Comparison of ENCODE assay signal across 1 cellular context in genomic region chr2:134918518-134919359, GRCh38.
TF ChIP-seq lines count a peak whose summit lies in the region.

Gene CCNT2, plus strand, starts transcription at chr2:134918822. Its CDS starts 33 bp downstream, at chr2:134918855.

TF ChIP-seq in HepG2, 621 proteins besides CTCF, POLR2A, EP300 and RAD21 (continued from another document and continues in another):
- TF ChIP-seq HNF1B (CRISPR knock-in tag; IDR thresholded peaks at IDR 0.05): peak; percentile 99
- peak; percentile 49; the same call in 1 of the 2 replicates for TF ChIP-seq NFE2L1 (CRISPR knock-in tag; IDR thresholded peaks at IDR 0.05; ENCODE audit: borderline replicate concordance)
- TF ChIP-seq ZBTB7B (CRISPR knock-in tag; IDR thresholded peaks at IDR 0.05): peak; percentile 72; the same call in 1 of the 2 replicates
- TF ChIP-seq TEAD3 (CRISPR knock-in tag; optimal IDR thresholded peaks at IDR 0.05; ENCODE audit: borderline replicate concordance): peak; percentile 46
- TF ChIP-seq MEF2D (CRISPR knock-in tag; IDR thresholded peaks at IDR 0.05): peak; percentile 76
- TF ChIP-seq TFDP2 (CRISPR knock-in tag; IDR thresholded peaks at IDR 0.05): peak; percentile 90
- TF ChIP-seq ZNF792 (CRISPR knock-in tag; IDR thresholded peaks at IDR 0.05): peak; percentile 68
- TF ChIP-seq ZNF788 (CRISPR knock-in tag; IDR thresholded peaks at IDR 0.05; ENCODE audit: borderline replicate concordance): peak; percentile 95
- no peak for TF ChIP-seq HOXA7 (CRISPR knock-in tag; IDR thresholded peaks at IDR 0.05)
- TF ChIP-seq NR1H2 (CRISPR knock-in tag; IDR thresholded peaks at IDR 0.05; ENCODE audit: borderline replicate concordance, low read depth): no peak
- peak; percentile 98 for TF ChIP-seq ZSCAN25 (CRISPR knock-in tag; IDR thresholded peaks at IDR 0.05)
- TF ChIP-seq ZNF816 (CRISPR knock-in tag; IDR thresholded peaks at IDR 0.05; ENCODE audit: borderline replicate concordance): peak; percentile 96
- TF ChIP-seq ZBTB7A (CRISPR knock-in tag; IDR thresholded peaks at IDR 0.05): no peak
- 0 out of 2 replicates have a peak, but pooled peaks have one; percentile 40 for TF ChIP-seq RFXANK (CRISPR knock-in tag; IDR thresholded peaks at IDR 0.05)
- peak; percentile 75 for TF ChIP-seq ZFP91 (CRISPR knock-in tag; IDR thresholded peaks at IDR 0.05; ENCODE audit: borderline replicate concordance)
- TF ChIP-seq REL (CRISPR knock-in tag; conservative IDR thresholded peaks at IDR 0.05): peak; percentile 84
- TF ChIP-seq KLF13 (CRISPR knock-in tag; IDR thresholded peaks at IDR 0.05): peak; percentile 80
- no peak for TF ChIP-seq EZH2 (conservative IDR thresholded peaks at IDR 0.05; ENCODE audit: low read depth, low read length)
- no peak; the same call in 1 of the 2 replicates for TF ChIP-seq ZNF362 (CRISPR knock-in tag; IDR thresholded peaks at IDR 0.05; ENCODE audit: borderline replicate concordance)
- peak; percentile 76; the same call in 1 of the 2 replicates for TF ChIP-seq SMAD9 (CRISPR knock-in tag; IDR thresholded peaks at IDR 0.05)
- peak; percentile 90 for TF ChIP-seq ZNF607 (CRISPR knock-in tag; IDR thresholded peaks at IDR 0.05; ENCODE audit: borderline replicate concordance)
- peak; percentile 78; the same call in 1 of the 2 replicates for TF ChIP-seq NFAT5 (CRISPR knock-in tag; IDR thresholded peaks at IDR 0.05)
- peak; percentile 55; the same call in 1 of the 2 replicates for TF ChIP-seq IRX3 (CRISPR knock-in tag; IDR thresholded peaks at IDR 0.05; ENCODE audit: borderline replicate concordance, low read depth)
- TF ChIP-seq DPF2 (CRISPR knock-in tag; IDR thresholded peaks at IDR 0.05; ENCODE audit: borderline replicate concordance, low read depth): no peak
- TF ChIP-seq CBX5 (CRISPR knock-in tag; IDR thresholded peaks at IDR 0.05; ENCODE audit: borderline replicate concordance): peak; percentile 29; the same call in 1 of the 2 replicates
- TF ChIP-seq NR2F1 (CRISPR knock-in tag; IDR thresholded peaks at IDR 0.05): peak; percentile 69 to 95; a peak in 3 of 4 replicates
- 0 out of 2 replicates have a peak, but pooled peaks have one; percentile 82 for TF ChIP-seq ZNF570 (CRISPR knock-in tag; IDR thresholded peaks at IDR 0.05; ENCODE audit: borderline replicate concordance)
- no peak for TF ChIP-seq SOX6 (IDR thresholded peaks at IDR 0.05)
- TF ChIP-seq SOX6 (CRISPR knock-in tag; IDR thresholded peaks at IDR 0.05): peak; percentile 54
- peak; percentile 63; the same call in 1 of the 2 replicates for TF ChIP-seq ZBTB38 (CRISPR knock-in tag; IDR thresholded peaks at IDR 0.05)
- peak; percentile 76 for TF ChIP-seq HCFC1 (IDR thresholded peaks at IDR 0.05; ENCODE audit: low read depth, low read length)
- peak; percentile 67; the same call in 1 of the 2 replicates for TF ChIP-seq ISX (CRISPR knock-in tag; conservative IDR thresholded peaks at IDR 0.05)
- peak; percentile 20; the same call in 1 of the 2 replicates for TF ChIP-seq FOXO1 (CRISPR knock-in tag; IDR thresholded peaks at IDR 0.05)
- 0 out of 2 replicates have a peak, but pooled peaks have one; percentile 51 for TF ChIP-seq ZNF343 (CRISPR knock-in tag; IDR thresholded peaks at IDR 0.05)
- peak; percentile 98 for TF ChIP-seq TBX2 (CRISPR knock-in tag; IDR thresholded peaks at IDR 0.05; ENCODE audit: borderline replicate concordance)
- TF ChIP-seq HNF1A (IDR thresholded peaks at IDR 0.05; ENCODE audit: low read depth): no peak
- TF ChIP-seq HNF1A (CRISPR knock-in tag; IDR thresholded peaks at IDR 0.05; ENCODE audit: borderline replicate concordance): peak; percentile 27; the same call in 1 of the 2 replicates
- no peak; the same call in none of the 2 replicates for TF ChIP-seq ZNF430 (CRISPR knock-in tag; IDR thresholded peaks at IDR 0.05)
- TF ChIP-seq HES4 (CRISPR knock-in tag; IDR thresholded peaks at IDR 0.05; ENCODE audit: borderline replicate concordance): peak; percentile 66; the same call in 1 of the 2 replicates
- peak; percentile 76 for TF ChIP-seq ZNF772 (CRISPR knock-in tag; IDR thresholded peaks at IDR 0.05)
- no peak for TF ChIP-seq NFIB (CRISPR knock-in tag; IDR thresholded peaks at IDR 0.05; ENCODE audit: borderline replicate concordance)
- peak; percentile 95 for TF ChIP-seq MXD1 (CRISPR knock-in tag; IDR thresholded peaks at IDR 0.05)
- TF ChIP-seq SP4 (CRISPR knock-in tag; IDR thresholded peaks at IDR 0.05): peak; percentile 88; the same call in 1 of the 2 replicates
- TF ChIP-seq SP5 (CRISPR knock-in tag; IDR thresholded peaks at IDR 0.05; ENCODE audit: borderline replicate concordance, low read depth): peak; percentile 87
- TF ChIP-seq ZNF121 (CRISPR knock-in tag; IDR thresholded peaks at IDR 0.05): peak; percentile 28; the same call in 1 of the 2 replicates
- TF ChIP-seq RAD51 (IDR thresholded peaks at IDR 0.05; ENCODE audit: borderline replicate concordance): no peak; the same call in 1 of the 2 replicates
- peak; percentile 93 for TF ChIP-seq ZFX (CRISPR knock-in tag; IDR thresholded peaks at IDR 0.05; ENCODE audit: low read depth)
- peak; percentile 77; the same call in 1 of the 2 replicates for TF ChIP-seq NKX3-1 (CRISPR knock-in tag; IDR thresholded peaks at IDR 0.05)
- TF ChIP-seq ELK4 (CRISPR knock-in tag; IDR thresholded peaks at IDR 0.05; ENCODE audit: borderline replicate concordance): 0 out of 2 replicates have a peak, but pooled peaks have one; percentile 10
- TF ChIP-seq GATA4 (IDR thresholded peaks at IDR 0.05; ENCODE audit: borderline replicate concordance, low read depth): no peak
- no peak for TF ChIP-seq FLYWCH1 (CRISPR knock-in tag; IDR thresholded peaks at IDR 0.05)
- peak; percentile 79; the same call in 1 of the 2 replicates for TF ChIP-seq TARDBP (CRISPR knock-in tag; IDR thresholded peaks at IDR 0.05)
- TF ChIP-seq SNAPC2 (CRISPR knock-in tag; IDR thresholded peaks at IDR 0.05): peak; percentile 81
- no peak for TF ChIP-seq RCOR2 (CRISPR knock-in tag; IDR thresholded peaks at IDR 0.05)
